Comparison of ENCODE assay signal across 12 cellular contexts in the genomic region with DNA sequence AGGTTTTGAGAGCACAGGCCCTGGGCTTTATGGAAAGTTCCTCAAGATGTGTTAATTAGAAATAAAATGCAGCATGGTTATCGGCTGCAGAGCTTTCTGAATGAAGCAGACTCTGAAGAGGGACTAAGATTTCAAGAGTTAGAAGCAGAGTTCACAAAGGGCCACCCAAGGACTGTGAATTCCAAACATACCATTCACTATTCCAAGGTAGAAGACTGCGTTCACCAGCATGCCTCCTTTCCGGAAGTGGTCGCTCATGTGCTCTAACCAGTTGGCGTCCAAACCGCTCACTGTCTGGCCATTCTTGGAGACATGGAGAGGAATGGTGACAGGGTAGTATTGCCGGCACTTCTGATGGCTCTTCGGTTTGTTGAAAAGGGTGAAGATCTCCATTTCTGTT.
DNase-seq lines count a peak whose midpoint lies in the region; ATAC-seq and TF ChIP-seq lines count a peak whose summit lies in the region.
"Had no signal": no experiment of that assay in that cellular context is flagged by ENCODE, and none has a peak within 500 bp of the region (broad histone marks: within the 10 kb centered on the region; RNA-seq: fewer than 3 reads in every experiment).

No MANE protein-coding gene starts in this region.

- peaks cover 80% of the 10 kb centered on the region for H3K4me1 Mint-ChIP-seq in activated naive CD8-positive, alpha-beta T cell (ENCODE audit: low read depth)
- H3K4me1 Mint-ChIP-seq in natural killer cell, result peaks cover 41 to 58% of the 10 kb centered on the region in 2 donors

- peak overlapping the region; percentile 13; the same call in 1 of the 2 replicates for H3K9ac ChIP-seq in HUES64 (ENCODE audit: low read depth, low read length)
- H3K9ac ChIP-seq: KMS-11 had no signal

- peak; percentile 39 for DNase-seq in iPS-NIHi11 (ENCODE audit: low spot score)
- DNase-seq in natural killer cell, result no peak
- DNase-seq in foreskin fibroblast, result no peak
- DNase-seq: cerebellar nuclear complex, NCI-H2081, T1000 had no signal

- H3K4me1 ChIP-seq in HUES64 (ENCODE audit: insufficient read depth, low read length), result peaks cover 27% of the 10 kb centered on the region

- no peaks in the 10 kb centered on the region for H3K36me3 ChIP-seq in HUES64 (ENCODE audit: insufficient read depth, low read length)

- ATAC-seq in HG03432 (IDR thresholded peaks at IDR 0.05; ENCODE audit: unreplicated experiment), result no peak
- no peak for ATAC-seq in natural killer cell
- ATAC-seq: PC-3 had no signal

- peak overlapping the region; percentile 42 for H3K27ac ChIP-seq in HUES64 (ENCODE audit: low read depth, low read length)
- H3K27ac ChIP-seq in skin epidermis, result peak overlapping the region in 11 of 21 experiments; percentile 1 to 72 (median 36)
- H3K27ac ChIP-seq: KMS-11 had no signal

- H3K9me3 Mint-ChIP-seq in activated naive CD8-positive, alpha-beta T cell (ENCODE audit: low read depth), result no peaks in the 10 kb centered on the region
- no peaks in the 10 kb centered on the region for H3K9me3 Mint-ChIP-seq in natural killer cell

- peak overlapping the region; percentile 37 for H3K27ac Mint-ChIP-seq in activated naive CD8-positive, alpha-beta T cell
- H3K27ac Mint-ChIP-seq in natural killer cell, result no peak overlapping the region

- H3K4me3 ChIP-seq in HUES64 (ENCODE audit: low read length) (no peak overlapping the region; the same call in 1 of the 2 replicates), skin epidermis (no peak overlapping the region), foreskin fibroblast (ENCODE audit: low read depth in 1 of 2, low read length in 2 of 2) (no peak overlapping the region)

- WGBS in HUES64, result 67% methylated on average over 8 of the region's 8 CpGs

- no peaks in the 10 kb centered on the region for H3K27me3 Mint-ChIP-seq in activated naive CD8-positive, alpha-beta T cell
- no peaks in the 10 kb centered on the region for H3K27me3 Mint-ChIP-seq in natural killer cell (ENCODE audit: low read depth in 2 of 2)

- TF ChIP-seq CTCF in natural killer cell (IDR thresholded peaks at IDR 0.05) (no peak), foreskin fibroblast (IDR thresholded peaks at IDR 0.05; ENCODE audit: low read depth, low read length) (no peak)

- no peaks in the 10 kb centered on the region for H3K27me3 ChIP-seq in HUES64 (ENCODE audit: insufficient read depth, low read length)

- H3K36me3 Mint-ChIP-seq in activated naive CD8-positive, alpha-beta T cell, result peaks cover 22% of the 10 kb centered on the region
- H3K36me3 Mint-ChIP-seq in natural killer cell, result peaks cover 27% of the 10 kb centered on the region

- H3K4me3 Mint-ChIP-seq in activated naive CD8-positive, alpha-beta T cell, result no peak overlapping the region
- H3K4me3 Mint-ChIP-seq in natural killer cell, result no peak overlapping the region

- intact Hi-C loops in natural killer cell (cut with micrococcal nuclease), result no loop called here

- H3K9me3 ChIP-seq in HUES64 (ENCODE audit: insufficient read depth, low read depth, low read length), result no peaks in the 10 kb centered on the region
